8 cellular contexts compared by ENCODE assay signal in genomic region chr6:37353761-37354525, GRCh38. TPM values are rescaled to one million over a fixed set of nuclear protein-coding genes. Genes with fewer than 3 reads are reported as not detected.
DNase-seq lines count a peak whose midpoint lies in the region; ATAC-seq and TF ChIP-seq lines count a peak whose summit lies in the region.

Gene RNF8, plus strand, starts transcription at chr6:37353983. Its CDS starts 182 bp downstream, at chr6:37354165.

- H3K27me3 ChIP-seq in adrenal gland = no peaks in the 10 kb centered on the region
- H3K27me3 ChIP-seq in heart left ventricle = no peaks in the 10 kb centered on the region
- no peaks in the 10 kb centered on the region for H3K27me3 ChIP-seq in transverse colon

- TF ChIP-seq CTCF in GM12865 (IDR thresholded peaks at IDR 0.05; ENCODE audit: insufficient read depth, low read depth, low read length, missing control alignments) (no peak), adrenal gland (IDR thresholded peaks at IDR 0.05) (no peak), heart left ventricle (IDR thresholded peaks at IDR 0.05) (no peak), transverse colon (IDR thresholded peaks at IDR 0.05) (no peak)

- peak; percentile 82 for ATAC-seq in HG02678 (IDR thresholded peaks at IDR 0.05; ENCODE audit: unreplicated experiment)
- ATAC-seq in T-cell (replicated peaks in 1 of 4) = peak; percentile 96 to 97 (median 96)
- ATAC-seq in heart left ventricle = peak; percentile 96 to 99 (median 98)

- H3K9me3 Mint-ChIP-seq in T-cell = no peaks in the 10 kb centered on the region

- CTCF ChIA-PET in T-cell (lab: Charles Lee) = interaction anchor here in 1 of 2 donors (0.6 kb wide), 1 partner anchor 338 kb away, joined by 3 read pairs; no protein-coding TSS in a partner anchor

- TF ChIP-seq POLR2A in adrenal gland (IDR thresholded peaks at IDR 0.05) = peak in 1 of 2 donors; percentile 56
- TF ChIP-seq POLR2A in heart left ventricle (IDR thresholded peaks at IDR 0.05) = peak in 1 of 2 donors; percentile 67
- peak; percentile 59 for TF ChIP-seq POLR2A in transverse colon (IDR thresholded peaks at IDR 0.05)

- H3K4me3 Mint-ChIP-seq in T-cell = peak within 1 kb of the TSS; percentile 95 to 99 (median 97)

- H3K27me3 Mint-ChIP-seq in T-cell = no peaks in the 10 kb centered on the region

- peaks cover 4 to 22% of the 10 kb centered on the region in 2 donors for H3K4me1 ChIP-seq in adrenal gland (replicated peaks in 1 of 2)
- peaks cover 0 to 32% (median 20%) of the 10 kb centered on the region in 12 donors for H3K4me1 ChIP-seq in heart left ventricle
- H3K4me1 ChIP-seq in transverse colon = peaks cover 0 to 16% (median 8%) of the 10 kb centered on the region in 4 donors

- H3K36me3 ChIP-seq in adrenal gland (replicated peaks in 1 of 2) (no peaks in the 10 kb centered on the region), heart left ventricle (no peaks in the 10 kb centered on the region), transverse colon (no peaks in the 10 kb centered on the region)

- DNase-seq in GM12865 (ENCODE audit: low read depth) (peak; percentile 94), NCI-H1417 (lab: John Stamatoyannopoulos, UW) (peak; percentile 87 to 93 (median 90)), T-cell (peak; percentile 74 to 89 (median 82)), adrenal gland (peak; percentile 88 to 92 (median 90)), heart left ventricle (peak; percentile 90 to 96 (median 94)), pons (ENCODE audit: low spot score) (peak; percentile 75), transverse colon (peak; percentile 94)

- WGBS in adrenal gland, 4 donors = 0 to 2% (median 0%) methylated on average over 27 to 54 of the region's 54 CpGs
- WGBS in heart left ventricle, 4 donors = 1% methylated on average over 38 to 54 of the region's 54 CpGs
- 0 to 1% methylated on average over 5 to 54 of the region's 54 CpGs for WGBS in transverse colon (ENCODE audit: low coverage in 1 of 2), 2 donors

- peak within 1 kb of the TSS in 4 of 5 donors; percentile 43 to 78 (median 60) for H3K27ac ChIP-seq in adrenal gland
- H3K27ac ChIP-seq in heart left ventricle = peak within 1 kb of the TSS in 8 of 12 donors; percentile 22 to 69 (median 58)
- peak within 1 kb of the TSS; percentile 70 to 84 (median 77) for H3K27ac ChIP-seq in transverse colon

- intact Hi-C loops in adrenal gland (cut with DNase I) = no loop called here
- intact Hi-C loops in heart left ventricle (cut with DNase I) = no loop called here
- intact Hi-C loops in transverse colon (cut with DNase I; ENCODE audit: low total_unique reads) = no loop called here

- peaks cover 39 to 42% (median 39%) of the 10 kb centered on the region in 3 donors for H3K4me1 Mint-ChIP-seq in T-cell

- no peaks in the 10 kb centered on the region for H3K36me3 Mint-ChIP-seq in T-cell

- H3K4me3 ChIP-seq in GM12865 (ENCODE audit: low read depth, low read length) = peak within 1 kb of the TSS; percentile 96
- peak within 1 kb of the TSS; percentile 38 to 79 (median 64) for H3K4me3 ChIP-seq in adrenal gland
- peak within 1 kb of the TSS; percentile 52 to 98 (median 84) for H3K4me3 ChIP-seq in heart left ventricle
- peak within 1 kb of the TSS; percentile 81 to 98 (median 90) for H3K4me3 ChIP-seq in transverse colon

- peak within 1 kb of the TSS; percentile 79 to 87 for H3K27ac Mint-ChIP-seq in T-cell

- H3K9me3 ChIP-seq in adrenal gland (replicated peaks in 1 of 3) (no peaks in the 10 kb centered on the region), heart left ventricle (no peaks in the 10 kb centered on the region), transverse colon (no peaks in the 10 kb centered on the region)

- POLR2A ChIA-PET in T-cell (lab: Charles Lee) = no interaction called here

- no peak for TF ChIP-seq EP300 in transverse colon (IDR thresholded peaks at IDR 0.05; ENCODE audit: low read depth)

- in situ Hi-C loops in transverse colon (cut with MboI; ENCODE audit: low pct_ligation_motif_present in 1 of 4, low pct_unique_long_range_greater_than_20kb in 1 of 4, low sequenced_read_pairs in 3 of 4) = no loop called here

RNA-seq across cellular contexts. Expression of gene RNF8, which starts in this region (rescaled TPM):
- total RNA-seq in T-cell = 10 to 100 TPM; 10.6 to 18.5 (median 15.2) TPM
- 10 to 100 TPM; 15.4 to 54.6 (median 19.0) TPM for total RNA-seq in adrenal gland
- polyA plus RNA-seq in adrenal gland = 10 to 100 TPM; 13.1 to 29.4 (median 23.5) TPM
- total RNA-seq in heart left ventricle = 10 to 100 TPM; 10.3 to 20.6 (median 15.9) TPM
- polyA plus RNA-seq in heart left ventricle = 10 to 100 TPM; 10.5 to 18.8 TPM
- total RNA-seq in transverse colon = 10 to 100 TPM in 2 of 4 donors, 1 to 10 TPM in 2; 2.2 to 12.9 (median 9.0) TPM

Comparison
In these comparisons a context has a peak if more than half of its experiments do, and no peak if none do; other contexts are left out.
1. Peak in every context shown above with its lines: DNase-seq, ATAC-seq, H3K4me3 ChIP-seq and H3K27ac ChIP-seq.